Comparison of ENCODE assay signal across 1 cellular context in the genomic region with DNA sequence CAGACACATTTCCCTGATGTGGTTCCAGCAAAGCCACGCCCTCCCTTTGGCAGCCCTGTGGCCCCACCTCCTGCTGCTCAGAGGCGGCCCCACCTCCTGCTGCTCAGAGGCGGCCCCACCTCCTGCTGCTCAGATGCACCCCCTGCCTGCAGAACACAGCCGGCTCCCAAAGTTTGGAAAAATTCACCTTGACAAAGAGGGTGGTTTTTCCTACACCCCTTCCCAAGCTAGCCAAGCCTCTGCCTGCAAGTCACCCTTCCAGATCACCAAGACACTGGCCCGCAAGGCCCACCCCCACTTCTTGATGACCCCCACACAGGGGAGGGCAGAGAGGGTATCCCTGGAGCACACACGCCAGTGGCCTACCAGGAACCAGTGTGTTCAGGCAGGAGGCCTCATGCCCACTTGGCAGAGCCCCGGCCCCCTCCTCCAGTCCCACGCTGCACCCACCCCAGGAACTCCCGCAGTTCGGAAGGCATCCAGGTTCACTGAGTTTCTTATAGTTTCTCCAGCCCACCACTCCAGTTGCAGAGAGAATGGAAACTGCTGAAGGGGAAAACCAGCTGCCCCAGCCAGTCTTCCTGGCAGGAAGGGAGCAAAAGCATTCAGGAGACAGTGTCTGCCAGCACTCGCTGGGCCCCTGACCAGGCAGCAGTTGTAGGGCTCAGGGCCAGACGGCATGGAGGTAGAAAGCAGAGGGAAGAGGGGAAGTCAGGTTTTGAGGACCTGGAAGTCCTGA.
TF ChIP-seq lines count a peak whose summit lies in the region.

No MANE protein-coding gene starts in this region.

TF ChIP-seq in HepG2, 621 proteins besides CTCF, POLR2A, EP300 and RAD21 (continued from another document):
- TF ChIP-seq XRCC5 (optimal IDR thresholded peaks at IDR 0.05; ENCODE audit: low read length) (peak; percentile 58), MAZ (IDR thresholded peaks at IDR 0.05; ENCODE audit: borderline replicate concordance, low read depth, low read length) (0 out of 2 replicates have a peak, but pooled peaks have one; percentile 30), MAZ (CRISPR knock-in tag; IDR thresholded peaks at IDR 0.05; ENCODE audit: low read depth) (no peak), HNRNPLL (IDR thresholded peaks at IDR 0.05; ENCODE audit: low read depth, low read length, poor library complexity, severe bottlenecking) (peak; percentile 19), CENPT (CRISPR knock-in tag; IDR thresholded peaks at IDR 0.05; ENCODE audit: low read depth) (no peak)
